ENCODE assay signal across 8 cellular contexts in the genomic region with DNA sequence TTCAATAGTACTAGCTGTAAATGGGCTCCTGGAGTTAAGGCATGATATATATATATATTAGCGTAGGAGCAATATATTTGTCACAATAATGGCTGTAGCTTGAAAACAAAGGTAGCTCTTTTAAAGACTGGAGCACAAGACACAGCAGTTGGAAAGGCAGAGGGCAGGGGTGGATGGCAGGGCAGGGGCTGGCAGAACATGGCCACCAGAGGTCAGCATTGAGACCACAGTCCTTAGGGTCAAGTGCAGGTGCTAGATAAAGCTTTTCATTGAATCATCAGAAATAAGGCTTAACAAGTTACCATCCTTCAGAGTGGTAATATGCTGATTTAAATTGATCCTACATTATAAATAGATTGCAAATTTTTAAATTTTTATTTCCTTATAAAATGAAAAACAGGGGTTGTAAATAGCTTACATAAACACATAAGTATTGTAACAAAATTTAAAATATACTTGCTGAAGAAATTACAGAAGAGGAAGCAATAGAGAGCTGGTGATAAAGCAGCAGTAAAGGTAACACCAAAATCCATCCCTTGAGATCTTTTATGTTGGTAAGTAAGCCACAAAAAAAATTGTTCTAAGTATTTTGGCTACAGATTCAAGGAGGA.
DNase-seq lines count a peak whose midpoint lies in the region; ATAC-seq and TF ChIP-seq lines count a peak whose summit lies in the region.

No MANE protein-coding gene starts in this region.

- POLR2A ChIA-PET in AG04449 (lab: Yijun Ruan, JAX): no interaction called here

- ATAC-seq in sciatic nerve: peak; percentile 77

- TF ChIP-seq EP300 in sigmoid colon (IDR thresholded peaks at IDR 0.05): no peak

- H3K4me3 ChIP-seq in AG04449 (ENCODE audit: low read depth, low read length): no peak overlapping the region
- no peak overlapping the region for H3K4me3 ChIP-seq in KMS-11 (IDR thresholded peaks at IDR 0.05; ENCODE audit: insufficient read depth, low read depth, low read length)
- no peak overlapping the region for H3K4me3 ChIP-seq in sigmoid colon

- no peak for DNase-seq in AG04449 (ENCODE audit: low read depth, low spot score)
- peak; percentile 47 for DNase-seq in SKM-1 treated with dmso at 0.1 percent for 144 hours (lab: John Stamatoyannopoulos, UW; ENCODE audit: unreplicated experiment)
- peak; percentile 29 for DNase-seq in fibroblast of the conjunctiva (ENCODE audit: low read depth)
- DNase-seq in sciatic nerve (ENCODE audit: low spot score): peak; percentile 73
- no peak for DNase-seq in T1000 (lab: John Stamatoyannopoulos, UW)
- DNase-seq in sigmoid colon: no peak

- TF ChIP-seq CTCF in AG04449 (IDR thresholded peaks at IDR 0.05; ENCODE audit: insufficient read depth, low read length, missing control alignments) (peak; percentile 81), GM12872 (IDR thresholded peaks at IDR 0.05; ENCODE audit: insufficient read depth, low read depth, low read length) (peak; percentile 80), KMS-11 (conservative IDR thresholded peaks at IDR 0.05; ENCODE audit: low read depth, low read length) (peak; percentile 84), sigmoid colon (IDR thresholded peaks at IDR 0.05) (no peak)

- TF ChIP-seq POLR2A in sigmoid colon (IDR thresholded peaks at IDR 0.05): no peak

- no peak overlapping the region for H2AFZ ChIP-seq in KMS-11 (ENCODE audit: low read depth)

- H3K36me3 ChIP-seq in KMS-11 (ENCODE audit: insufficient read depth): no peaks in the 10 kb centered on the region
- no peaks in the 10 kb centered on the region for H3K36me3 ChIP-seq in sigmoid colon

- H3K4me1 ChIP-seq in KMS-11 (ENCODE audit: low read depth, poor library complexity, severe bottlenecking) (peaks cover 38% of the 10 kb centered on the region), sigmoid colon (no peaks in the 10 kb centered on the region)

- no peaks in the 10 kb centered on the region for H3K79me2 ChIP-seq in KMS-11 (ENCODE audit: insufficient read depth, low read depth)

- H4K20me1 ChIP-seq in KMS-11 (ENCODE audit: insufficient read depth): no peaks in the 10 kb centered on the region

- H3K4me2 ChIP-seq in KMS-11: no peak overlapping the region

- no peak overlapping the region for H3K27ac ChIP-seq in KMS-11
- H3K27ac ChIP-seq in sigmoid colon: no peak overlapping the region

- H3K27me3 ChIP-seq in KMS-11 (ENCODE audit: insufficient read depth, low read depth) (no peaks in the 10 kb centered on the region), sigmoid colon (no peaks in the 10 kb centered on the region)

- WGBS in sigmoid colon, 2 donors: 90 to 95% methylated on average over 1 of the region's 1 CpG

- CTCF ChIA-PET in AG04449 (lab: Yijun Ruan, JAX): interaction anchor here (0.6 to 5.0 kb wide), 56 partner anchors 8 to 764 kb away, joined by 3 to 172 read pairs (median 4); no protein-coding TSS in a partner anchor

- intact Hi-C loops in sciatic nerve (cut with DNase I): no loop called here
- intact Hi-C loops in sigmoid colon (cut with DNase I): no loop called here

- H3K9ac ChIP-seq in KMS-11: no peak overlapping the region

- no peaks in the 10 kb centered on the region for H3K9me3 ChIP-seq in sigmoid colon

Comparison
In these comparisons a context has a peak if more than half of its experiments do, and no peak if none do; other contexts are left out.
1. DNase-seq: peak in SKM-1 treated with dmso at 0.1 percent for 144 hours (single experiment), fibroblast of the conjunctiva (single experiment) and sciatic nerve (single experiment); none in AG04449 (single experiment), T1000 (single experiment) and sigmoid colon (single experiment).
2. CTCF ChIP-seq: peak in AG04449 (single experiment), GM12872 (single experiment) and KMS-11 (single experiment); none in sigmoid colon (0 of 4).